ENCODE assay signal across 18 cellular contexts in the genomic region with DNA sequence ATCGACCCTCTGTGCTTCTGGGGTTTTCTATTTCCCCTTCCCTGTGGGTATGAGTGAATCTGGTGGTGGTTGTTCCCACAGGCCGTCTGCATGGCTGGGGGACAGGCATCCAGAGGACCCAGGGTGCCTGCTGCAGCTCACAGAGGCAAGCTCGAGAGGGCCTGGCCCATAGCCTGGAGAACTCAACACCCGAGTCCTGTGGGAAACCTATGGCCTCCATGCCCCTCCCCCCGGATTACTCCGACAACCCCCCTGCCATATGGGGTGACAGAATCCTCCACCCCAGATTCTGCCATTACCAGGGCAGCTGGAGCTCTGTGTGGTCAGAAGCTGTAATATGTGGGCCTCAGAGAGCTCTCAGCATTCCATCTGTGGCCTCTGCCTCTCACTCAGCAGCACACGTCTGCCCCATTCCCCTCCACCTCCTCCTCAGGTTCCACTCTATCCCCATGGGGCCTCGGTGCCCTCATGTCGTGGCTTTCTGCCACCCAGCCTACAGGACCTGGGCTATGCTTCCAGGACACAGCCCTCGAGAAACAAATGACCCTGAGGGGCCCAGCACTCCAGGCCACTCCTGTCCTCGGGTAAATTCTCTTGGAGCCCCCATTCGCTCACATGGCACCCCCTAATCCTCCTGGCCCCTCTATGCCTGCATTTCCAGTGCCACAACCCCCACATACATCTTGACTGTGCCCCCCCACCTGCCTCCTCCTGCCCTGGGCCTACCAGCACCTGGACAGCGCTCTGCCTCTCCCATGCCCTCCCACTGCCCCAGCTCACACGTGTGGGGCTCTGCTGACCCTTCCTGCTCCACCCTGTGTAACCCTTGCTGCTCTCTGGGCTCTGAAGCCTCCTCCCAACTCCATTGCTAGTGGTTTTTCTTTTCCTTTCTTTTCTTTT. TPM values are rescaled to one million over a fixed set of nuclear protein-coding genes. Genes with fewer than 3 reads are reported as not detected.
A peak's percentile ranks its signal among the peaks of the same experiment; 100 is the strongest.
DNase-seq lines count a peak whose midpoint lies in the region; ATAC-seq lines count a peak whose summit lies in the region.
"Had no signal": no experiment of that assay in that cellular context is flagged by ENCODE, and none has a peak within 500 bp of the region (broad histone marks: within the 10 kb centered on the region; RNA-seq: fewer than 3 reads in every experiment).

No MANE protein-coding gene starts in this region.

- peak overlapping the region; percentile 31 for H3K27ac Mint-ChIP-seq in stimulated activated naive CD8-positive, alpha-beta T cell treated with anti-CD3 and anti-CD28 coated beads, Interleukin-15, Interleukin-2, amounts not matched to agents 100 ng/mL and 50 ng/mL, for 24 hours
- H3K27ac Mint-ChIP-seq: activated T-helper 1 cell treated with anti-CD3 and anti-CD28 coated beads, Interleukin-12 subunit alpha, Interleukin-12 subunit beta, Interleukin-2, Interleukin-4 antibody, amounts not matched to agents 30 ng/mL and 10 ng/mL and 1 ng/mL, durations not matched to agents 14 hours and 24 hours and 36 hours; nephron had no signal

- H3K4me3 Mint-ChIP-seq in stimulated activated naive CD8-positive, alpha-beta T cell treated with anti-CD3 and anti-CD28 coated beads, Interleukin-15, Interleukin-2, amounts not matched to agents 100 ng/mL and 50 ng/mL, for 24 hours, result no peak overlapping the region
- H3K4me3 Mint-ChIP-seq: activated T-helper 1 cell treated with anti-CD3 and anti-CD28 coated beads, Interleukin-12 subunit alpha, Interleukin-12 subunit beta, Interleukin-2, Interleukin-4 antibody, amounts not matched to agents 30 ng/mL and 10 ng/mL and 1 ng/mL, durations not matched to agents 14 hours and 24 hours and 36 hours had no signal

- no peaks in the 10 kb centered on the region for H3K9me3 Mint-ChIP-seq in stimulated activated naive CD8-positive, alpha-beta T cell treated with anti-CD3 and anti-CD28 coated beads, Interleukin-15, Interleukin-2, amounts not matched to agents 100 ng/mL and 50 ng/mL, for 24 hours
- H3K9me3 Mint-ChIP-seq: activated T-helper 1 cell treated with anti-CD3 and anti-CD28 coated beads, Interleukin-12 subunit alpha, Interleukin-12 subunit beta, Interleukin-2, Interleukin-4 antibody, amounts not matched to agents 30 ng/mL and 10 ng/mL and 1 ng/mL, durations not matched to agents 14 hours and 24 hours and 36 hours; nephron had no signal

- ATAC-seq in stimulated activated naive CD8-positive, alpha-beta T cell treated with anti-CD3 and anti-CD28 coated beads, Interleukin-15, Interleukin-2, amounts not matched to agents 100 U/mL and 50 U/mL, for 24 hours, result no peak
- no peak for ATAC-seq in GM21576 (IDR thresholded peaks at IDR 0.05; ENCODE audit: unreplicated experiment)
- no peak for ATAC-seq in GM19035 (IDR thresholded peaks at IDR 0.05; ENCODE audit: unreplicated experiment)
- ATAC-seq: esophagus mucosa, upper lobe of right lung had no signal

- peaks cover 13% of the 10 kb centered on the region for H3K4me1 Mint-ChIP-seq in stimulated activated naive CD8-positive, alpha-beta T cell treated with anti-CD3 and anti-CD28 coated beads, Interleukin-15, Interleukin-2, amounts not matched to agents 100 ng/mL and 50 ng/mL, for 24 hours (ENCODE audit: low read depth)

- H3K36me3 Mint-ChIP-seq in stimulated activated naive CD8-positive, alpha-beta T cell treated with anti-CD3 and anti-CD28 coated beads, Interleukin-15, Interleukin-2, amounts not matched to agents 100 ng/mL and 50 ng/mL, for 24 hours (ENCODE audit: low read depth), result peaks cover 8% of the 10 kb centered on the region

- no peaks in the 10 kb centered on the region for H3K27me3 Mint-ChIP-seq in stimulated activated naive CD8-positive, alpha-beta T cell treated with anti-CD3 and anti-CD28 coated beads, Interleukin-15, Interleukin-2, amounts not matched to agents 100 ng/mL and 50 ng/mL, for 24 hours

- peak; percentile 83 for DNase-seq in NCI-H82 (lab: John Stamatoyannopoulos, UW)
- DNase-seq in NCI-H82 treated with DMSO at 0.1 percent for 48 hours (lab: John Stamatoyannopoulos, UW; ENCODE audit: unreplicated experiment), result no peak
- no peak for DNase-seq in stimulated activated naive CD8-positive, alpha-beta T cell treated with anti-CD3 and anti-CD28 coated beads, Interleukin-15, Interleukin-2, amounts not matched to agents 100 U/mL and 50 U/mL, for 24 hours
- peak; percentile 3 for DNase-seq in dermis blood vessel endothelial cell
- DNase-seq in NCI-H526 treated with DMSO at 0.1 percent for 48 hours (lab: John Stamatoyannopoulos, UW), result no peak
- DNase-seq: activated CD4-positive, alpha-beta T cell treated with anti-CD3 and anti-CD28 coated beads for 1 hour; C1 segment of cervical spinal cord; dorsolateral prefrontal cortex; mesendoderm; stimulated activated naive CD4-positive, alpha-beta T cell treated with Interleukin-2 at 50 U/mL for 16 hours; upper lobe of right lung had no signal

RNA-seq across cellular contexts. Expression of a gene that starts 3.6 kb away (rescaled TPM):
- total RNA-seq in dermis blood vessel endothelial cell, result 59.8 and 140 TPM in 2 replicates

RNA-seq across cellular contexts. Expression of a gene that starts 12.6 kb away (rescaled TPM):
- total RNA-seq in dermis blood vessel endothelial cell, result not detected in 2 replicates
- total RNA-seq: activated T-helper 1 cell treated with anti-CD3 and anti-CD28 coated beads, Interleukin-12 subunit alpha, Interleukin-12 subunit beta, Interleukin-2, Interleukin-4 antibody, amounts not matched to agents 30 ng/mL and 10 ng/mL and 1 ng/mL, durations not matched to agents 14 hours and 24 hours and 36 hours; esophagus mucosa; pulmonary artery endothelial cell; upper lobe of right lung had no signal

RNA-seq across cellular contexts. Expression of a gene that starts 39.1 kb away (rescaled TPM):
- 2.2 and 6.5 TPM in 2 replicates for total RNA-seq in dermis blood vessel endothelial cell

Comparison
In these comparisons a context has a peak if more than half of its experiments do, and no peak if none do; other contexts are left out.
1. DNase-seq: peak in NCI-H82 (single experiment) and dermis blood vessel endothelial cell (single experiment); none in NCI-H82 treated with DMSO at 0.1 percent for 48 hours (single experiment), stimulated activated naive CD8-positive, alpha-beta T cell treated with anti-CD3 and anti-CD28 coated beads, Interleukin-15, Interleukin-2, amounts not matched to agents 100 U/mL and 50 U/mL, for 24 hours (single experiment) and NCI-H526 treated with DMSO at 0.1 percent for 48 hours (single experiment).